ENCODE assay signal across 1 cellular context in the genomic region with DNA sequence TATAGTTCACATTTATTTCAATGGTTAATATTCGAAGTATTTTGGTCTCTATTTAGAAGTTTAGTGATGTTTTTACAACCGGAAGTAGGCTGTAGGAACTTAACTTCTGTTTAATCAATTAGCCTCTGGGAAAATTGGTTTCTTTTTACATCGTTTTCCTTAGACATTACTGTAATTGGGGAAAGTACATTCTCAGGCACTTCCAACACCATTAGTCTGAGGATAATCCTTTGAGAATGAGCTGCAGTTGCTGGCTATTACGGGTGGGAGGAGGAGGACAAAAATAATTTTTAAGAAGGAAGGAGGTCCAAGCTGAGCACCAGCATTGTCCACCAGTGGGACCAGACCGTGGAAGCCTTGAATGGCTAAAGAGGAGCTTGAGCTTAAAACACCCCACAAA.
TF ChIP-seq lines count a peak whose summit lies in the region.

No MANE protein-coding gene starts in this region.

TF ChIP-seq in K562, 482 proteins besides CTCF, POLR2A, EP300 and RAD21 (continued from another document):
- TF ChIP-seq, protein P1, sequence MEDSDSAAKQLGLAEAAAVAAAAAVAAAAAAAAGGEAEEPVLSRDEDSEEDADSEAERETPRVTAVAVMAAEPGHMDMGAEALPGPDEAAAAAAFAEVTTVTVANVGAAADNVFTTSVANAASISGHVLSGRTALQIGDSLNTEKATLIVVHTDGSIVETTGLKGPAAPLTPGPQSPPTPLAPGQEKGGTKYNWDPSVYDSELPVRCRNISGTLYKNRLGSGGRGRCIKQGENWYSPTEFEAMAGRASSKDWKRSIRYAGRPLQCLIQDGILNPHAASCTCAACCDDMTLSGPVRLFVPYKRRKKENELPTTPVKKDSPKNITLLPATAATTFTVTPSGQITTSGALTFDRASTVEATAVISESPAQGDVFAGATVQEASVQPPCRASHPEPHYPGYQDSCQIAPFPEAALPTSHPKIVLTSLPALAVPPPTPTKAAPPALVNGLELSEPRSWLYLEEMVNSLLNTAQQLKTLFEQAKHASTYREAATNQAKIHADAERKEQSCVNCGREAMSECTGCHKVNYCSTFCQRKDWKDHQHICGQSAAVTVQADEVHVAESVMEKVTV (CRISPR knock-in tag; IDR thresholded peaks at IDR 0.05) = no peak
- TF ChIP-seq GTF2A2 (tag; IDR thresholded peaks at IDR 0.05) (no peak), TAF9B (IDR thresholded peaks at IDR 0.05; ENCODE audit: partially characterized antibody) (no peak), RB1 (IDR thresholded peaks at IDR 0.05; ENCODE audit: low read depth) (no peak), DPF2 (IDR thresholded peaks at IDR 0.05) (no peak)
